ENCODE assay signal across 1 cellular context in genomic region chr17:55417411-55418268, GRCh38.
TF ChIP-seq lines count a peak whose summit lies in the region.

No MANE protein-coding gene starts in this region.

TF ChIP-seq in HepG2, 621 proteins besides CTCF, POLR2A, EP300 and RAD21 (continued from another document):
- TF ChIP-seq ZNF687 (CRISPR knock-in tag; IDR thresholded peaks at IDR 0.05) (peak; percentile 22; the same call in 1 of the 2 replicates), CEBPB (IDR thresholded peaks at IDR 0.05; ENCODE audit: borderline replicate concordance, low read depth, low read length) (no peak), NR2F1 (CRISPR knock-in tag; IDR thresholded peaks at IDR 0.05) (peak in 1 of 2 experiments; percentile 35; a peak in 1 of 4 replicates), POLR2G (IDR thresholded peaks at IDR 0.05; ENCODE audit: low read depth, low read length) (peak; percentile 75), TCF7 (IDR thresholded peaks at IDR 0.05; ENCODE audit: low read depth) (0 out of 2 replicates have a peak, but pooled peaks have one; percentile 17), AFF4 (CRISPR knock-in tag; IDR thresholded peaks at IDR 0.05) (0 out of 2 replicates have a peak, but pooled peaks have one; percentile 53), TFDP1 (CRISPR knock-in tag; IDR thresholded peaks at IDR 0.05; ENCODE audit: borderline replicate concordance) (0 out of 2 replicates have a peak, but pooled peaks have one; percentile 10), ISL2 (CRISPR knock-in tag; IDR thresholded peaks at IDR 0.05) (peak; percentile 13; the same call in 1 of the 2 replicates), RBFOX2 (IDR thresholded peaks at IDR 0.05; ENCODE audit: low read depth, low read length) (peak; percentile 61), GATAD2A (CRISPR knock-in tag; IDR thresholded peaks at IDR 0.05) (peak; percentile 0; the same call in 1 of the 2 replicates), AGO2 (optimal IDR thresholded peaks at IDR 0.05; ENCODE audit: low read depth, low read length) (peak; percentile 51), ZNF274 (CRISPR knock-in tag; IDR thresholded peaks at IDR 0.05) (0 out of 2 replicates have a peak, but pooled peaks have one; percentile 4), ZSCAN31 (CRISPR knock-in tag; IDR thresholded peaks at IDR 0.05; ENCODE audit: low read depth) (peak; percentile 15; the same call in 1 of the 2 replicates), ZNF724P (CRISPR knock-in tag; IDR thresholded peaks at IDR 0.05; ENCODE audit: borderline replicate concordance) (0 out of 2 replicates have a peak, but pooled peaks have one; percentile 52), NCOR1 (IDR thresholded peaks at IDR 0.05; ENCODE audit: borderline replicate concordance, low read length) (no peak), CBX5 (CRISPR knock-in tag; IDR thresholded peaks at IDR 0.05; ENCODE audit: borderline replicate concordance) (peak; percentile 44; the same call in 1 of the 2 replicates), ZNF572 (CRISPR knock-in tag; IDR thresholded peaks at IDR 0.05) (no peak), ZNF350 (CRISPR knock-in tag; IDR thresholded peaks at IDR 0.05; ENCODE audit: borderline replicate concordance, low read depth) (peak; percentile 42; the same call in 1 of the 2 replicates), ZFX (CRISPR knock-in tag; IDR thresholded peaks at IDR 0.05; ENCODE audit: low read depth) (peak; percentile 24; the same call in 1 of the 2 replicates), ZNF615 (CRISPR knock-in tag; IDR thresholded peaks at IDR 0.05; ENCODE audit: borderline replicate concordance) (0 out of 2 replicates have a peak, but pooled peaks have one; percentile 41), MEF2D (CRISPR knock-in tag; IDR thresholded peaks at IDR 0.05) (peak; percentile 19; the same call in 1 of the 2 replicates), ZNF343 (CRISPR knock-in tag; IDR thresholded peaks at IDR 0.05) (no peak), NFYC (CRISPR knock-in tag; IDR thresholded peaks at IDR 0.05) (no peak; the same call in 1 of the 2 replicates), MED1 (CRISPR knock-in tag; IDR thresholded peaks at IDR 0.05) (0 out of 2 replicates have a peak, but pooled peaks have one; percentile 7), ZC3H4 (CRISPR knock-in tag; IDR thresholded peaks at IDR 0.05; ENCODE audit: borderline replicate concordance) (0 out of 2 replicates have a peak, but pooled peaks have one; percentile 22), HNF1B (CRISPR knock-in tag; IDR thresholded peaks at IDR 0.05) (peak; percentile 61), ZBTB38 (CRISPR knock-in tag; IDR thresholded peaks at IDR 0.05) (peak; percentile 47; the same call in 1 of the 2 replicates), HDAC2 (CRISPR knock-in tag; IDR thresholded peaks at IDR 0.05) (no peak), MATR3 (CRISPR knock-in tag; IDR thresholded peaks at IDR 0.05) (no peak), ZFP91 (CRISPR knock-in tag; IDR thresholded peaks at IDR 0.05; ENCODE audit: borderline replicate concordance) (peak; percentile 18; the same call in 1 of the 2 replicates)
- TF ChIP-seq, protein P1, sequence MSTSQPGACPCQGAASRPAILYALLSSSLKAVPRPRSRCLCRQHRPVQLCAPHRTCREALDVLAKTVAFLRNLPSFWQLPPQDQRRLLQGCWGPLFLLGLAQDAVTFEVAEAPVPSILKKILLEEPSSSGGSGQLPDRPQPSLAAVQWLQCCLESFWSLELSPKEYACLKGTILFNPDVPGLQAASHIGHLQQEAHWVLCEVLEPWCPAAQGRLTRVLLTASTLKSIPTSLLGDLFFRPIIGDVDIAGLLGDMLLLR (CRISPR knock-in tag; IDR thresholded peaks at IDR 0.05) = no peak
